6 cellular contexts compared by ENCODE assay signal in the genomic region with DNA sequence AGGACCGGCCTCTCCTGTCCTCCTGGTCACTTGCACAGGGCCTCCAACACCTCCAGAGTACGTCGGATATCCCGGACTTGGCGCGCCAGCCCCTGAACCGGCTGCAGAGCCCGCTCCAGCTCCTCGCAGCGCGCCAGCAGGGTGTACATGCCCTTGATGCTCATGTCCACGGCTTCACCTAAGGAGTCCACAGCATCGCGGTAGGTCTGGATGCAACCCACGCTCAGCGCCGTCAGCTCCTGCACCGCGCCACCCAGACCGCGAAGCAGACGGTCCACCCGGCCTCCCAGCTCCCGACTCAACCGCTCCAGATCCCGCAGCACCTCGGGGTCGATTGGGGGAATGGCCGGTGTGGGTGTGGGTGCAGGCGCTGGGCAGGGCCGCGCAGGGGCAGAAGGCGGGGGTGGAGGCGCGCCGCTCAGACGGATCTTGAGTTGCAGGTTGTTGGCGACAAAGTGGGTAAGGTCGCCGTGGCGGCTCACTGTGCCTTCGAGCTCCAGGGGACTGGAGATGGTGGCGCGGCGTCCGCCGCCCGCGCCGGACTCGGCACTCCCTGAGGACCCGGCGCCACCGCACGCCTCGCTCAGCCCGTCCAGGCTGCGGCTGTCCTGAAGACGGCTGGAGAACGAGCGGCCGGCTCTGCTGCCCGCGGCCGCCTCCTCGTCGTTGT. TPM values are rescaled to one million over a fixed set of nuclear protein-coding genes. Genes with fewer than 3 reads are reported as not detected.
A peak's percentile ranks its signal among the peaks of the same experiment; 100 is the strongest.
DNase-seq lines count a peak whose midpoint lies in the region; ATAC-seq and TF ChIP-seq lines count a peak whose summit lies in the region.

No MANE protein-coding gene starts in this region.

- peak overlapping the region; percentile 7 for H3K4ac ChIP-seq in trophoblast cell (ENCODE audit: low read depth, low read length)

- H3K18ac ChIP-seq in trophoblast cell (ENCODE audit: low read length), result peak overlapping the region; percentile 81

- peak overlapping the region; percentile 93 to 94 for H3K9ac ChIP-seq in colonic mucosa (ENCODE audit: low read depth in 2 of 2, low read length in 2 of 2)
- H3K9ac ChIP-seq in trophoblast cell (ENCODE audit: low read length), result peak overlapping the region; percentile 60

- H3K79me1 ChIP-seq in trophoblast cell (ENCODE audit: low read length), result peaks cover 9% of the 10 kb centered on the region

- TF ChIP-seq POLR2A in GM18505 (IDR thresholded peaks at IDR 0.05; ENCODE audit: borderline replicate concordance, extremely low read depth, insufficient read depth, insufficient read length), result no peak

- WGBS in trophoblast cell (ENCODE audit: extremely low coverage, insufficient coverage, insufficient read length), result no CpG with 5 or more reads among the region's 67 CpGs

- peak overlapping the region; percentile 79 for H3K14ac ChIP-seq in trophoblast cell (ENCODE audit: low read length)

- H3K36me3 ChIP-seq in colonic mucosa (no peaks in the 10 kb centered on the region), trophoblast cell (ENCODE audit: control insufficient read depth in 1 of 2, insufficient read depth in 2 of 2, low read length in 2 of 2) (no peaks in the 10 kb centered on the region)

- peak overlapping the region; percentile 8 for H4K8ac ChIP-seq in trophoblast cell (ENCODE audit: low read depth, low read length)

- no peak overlapping the region for H2BK12ac ChIP-seq in trophoblast cell (ENCODE audit: low read length)

- H3K27ac ChIP-seq in colonic mucosa, result peak overlapping the region; percentile 96
- no peak overlapping the region for H3K27ac ChIP-seq in trophoblast cell (ENCODE audit: low read depth, low read length)

- H2BK120ac ChIP-seq in trophoblast cell (ENCODE audit: insufficient read depth, low read length, poor library complexity), result no peak overlapping the region

- intact Hi-C loops in colonic mucosa (cut with DNase I), result no loop called here

- peak; percentile 66 for DNase-seq in DMS53 (lab: John Stamatoyannopoulos, UW)
- DNase-seq in DMS53 treated with DMSO at 0.1 percent for 48 hours (lab: John Stamatoyannopoulos, UW; ENCODE audit: unreplicated experiment), result no peak
- DNase-seq in colonic mucosa, result peak; percentile 55
- peak in 1 of 2 donors; percentile 34 for DNase-seq in trophoblast cell
- no peak for DNase-seq in SHP77 treated with DMSO at 0.1 percent for 48 hours (lab: John Stamatoyannopoulos, UW)

- H4K91ac ChIP-seq in trophoblast cell (ENCODE audit: low read depth, low read length), result peak overlapping the region; percentile 65

- no peak for ATAC-seq in GM18505 (IDR thresholded peaks at IDR 0.05; ENCODE audit: unreplicated experiment)

- H3K4me1 ChIP-seq in colonic mucosa (no peaks in the 10 kb centered on the region), trophoblast cell (ENCODE audit: control insufficient read depth in 1 of 2, insufficient read depth in 2 of 2, low read length in 2 of 2) (peaks cover 20 to 24% of the 10 kb centered on the region in 2 experiments)

- H2AK5ac ChIP-seq in trophoblast cell (ENCODE audit: low read length), result no peak overlapping the region

- TF ChIP-seq CTCF in colonic mucosa (IDR thresholded peaks at IDR 0.05), result no peak

- peak overlapping the region; percentile 56 for H2AFZ ChIP-seq in trophoblast cell (ENCODE audit: insufficient read depth, low read length, poor library complexity)

- H3K27me3 ChIP-seq in colonic mucosa (no peaks in the 10 kb centered on the region), trophoblast cell (ENCODE audit: insufficient read depth, low read length) (no peaks in the 10 kb centered on the region)

- H2BK5ac ChIP-seq in trophoblast cell (ENCODE audit: low read depth, low read length, poor library complexity), result no peak overlapping the region

- H3K9me3 ChIP-seq in colonic mucosa (no peaks in the 10 kb centered on the region), trophoblast cell (ENCODE audit: insufficient read depth, low read depth, low read length) (no peaks in the 10 kb centered on the region)

- H3K79me2 ChIP-seq in trophoblast cell (ENCODE audit: control insufficient read depth, insufficient read depth, low read length, poor library complexity), result peaks cover 3% of the 10 kb centered on the region

- peak overlapping the region; percentile 82 for H3K4me2 ChIP-seq in trophoblast cell (ENCODE audit: low read length)

- no peak overlapping the region for H4K12ac ChIP-seq in trophoblast cell (ENCODE audit: low read depth, low read length)

- peak overlapping the region; percentile 90 for H3K4me3 ChIP-seq in colonic mucosa
- peak overlapping the region; percentile 80 for H3K4me3 ChIP-seq in trophoblast cell (ENCODE audit: low read depth, low read length)

- H3K23ac ChIP-seq in trophoblast cell (ENCODE audit: low read length), result no peak overlapping the region

RNA-seq across cellular contexts. Expression of a gene that starts 0.8 kb away (rescaled TPM):
- 10 to 100 TPM; 11.7 to 12.4 TPM for total RNA-seq in colonic mucosa
- 3.3 and 3.6 TPM in 2 replicates for polyA plus RNA-seq in trophoblast cell (2013)

RNA-seq across cellular contexts. Expression of a gene that starts 13.0 kb away (rescaled TPM):
- total RNA-seq in colonic mucosa, result 10 to 100 TPM; 13.2 to 17.0 TPM
- 7.4 and 7.6 TPM in 2 replicates for polyA plus RNA-seq in trophoblast cell (2013)

RNA-seq across cellular contexts. Expression of a gene that starts 21.2 kb away (rescaled TPM):
- total RNA-seq in colonic mucosa, result 10 to 100 TPM; 18.6 to 86.4 TPM
- polyA plus RNA-seq in trophoblast cell (2013), result 77.1 and 81.2 TPM in 2 replicates

RNA-seq across cellular contexts. Expression of a gene that starts 26.4 kb away (rescaled TPM):
- total RNA-seq in colonic mucosa, result 10 to 100 TPM; 34.0 to 38.8 TPM
- polyA plus RNA-seq in trophoblast cell (2013), result 31.6 and 33.5 TPM in 2 replicates

RNA-seq across cellular contexts. Expression of a gene that starts 37.0 kb away (rescaled TPM):
- total RNA-seq in colonic mucosa, result 10 to 100 TPM; 19.7 to 43.6 TPM
- polyA plus RNA-seq in trophoblast cell (2013), result 13.5 and 14.1 TPM in 2 replicates

Comparison
In these comparisons a context has a peak if more than half of its experiments do, and no peak if none do; other contexts are left out.
1. DNase-seq: peak in DMS53 (single experiment) and colonic mucosa (single experiment); none in DMS53 treated with DMSO at 0.1 percent for 48 hours (single experiment) and SHP77 treated with DMSO at 0.1 percent for 48 hours (single experiment).